8 cellular contexts compared by ENCODE assay signal in genomic region chr1:246724001-246724724, GRCh38. TPM values are rescaled to one million over a fixed set of nuclear protein-coding genes. Genes with fewer than 3 reads are reported as not detected.
DNase-seq lines count a peak whose midpoint lies in the region; ATAC-seq and TF ChIP-seq lines count a peak whose summit lies in the region.

SCCPDH (plus strand) TSS chr1:246724409; CDS start chr1:246724423, 14 bp downstream.

- H3K79me1 ChIP-seq in neuronal stem cell (ENCODE audit: low read depth, low read length) = peaks cover 7% of the 10 kb centered on the region

- DNase-seq in ELR (ENCODE audit: low read depth) (peak; percentile 78), GM23338 (ENCODE audit: low spot score) (peak; percentile 78), LHCN-M2 (ENCODE audit: low read depth) (peak; percentile 69), SIG-M5 treated with dmso at 0.1 percent for 504 hours (lab: John Stamatoyannopoulos, UW; ENCODE audit: unreplicated experiment) (peak; percentile 73), activated gamma-delta T cell treated with Interleukin-2 at 50 U/mL for 16 hours (peak; percentile 66), foreskin melanocyte (peak; percentile 26), neuronal stem cell (ENCODE audit: low spot score) (peak; percentile 67), substantia nigra (lab: John Stamatoyannopoulos, UW) (peak in 48 of 49 donors; percentile 5 to 87 (median 60))

- peaks cover 23% of the 10 kb centered on the region for H3K27me3 ChIP-seq in GM23338 (ENCODE audit: insufficient read depth)
- no peaks in the 10 kb centered on the region for H3K27me3 ChIP-seq in neuronal stem cell (ENCODE audit: control insufficient read depth in 3 of 3, insufficient read depth in 3 of 3, low read depth in 1 of 3, low read length in 3 of 3)

- peaks cover 29% of the 10 kb centered on the region for H3K36me3 Mint-ChIP-seq in GM23338 (ENCODE audit: low read depth)

- no peak within 1 kb of the TSS; the same call in 1 of the 2 replicates for H3K27ac Mint-ChIP-seq in GM23338

- peak within 1 kb of the TSS; percentile 95 for H3K4me2 ChIP-seq in GM23338
- peak within 1 kb of the TSS; percentile 84 for H3K4me2 ChIP-seq in neuronal stem cell (ENCODE audit: insufficient read depth, low read length, poor library complexity, severe bottlenecking)

- H3K27me3 Mint-ChIP-seq in GM23338 (ENCODE audit: insufficient read depth, low read depth, poor library complexity) = peaks cover 11% of the 10 kb centered on the region

- peaks cover 19% of the 10 kb centered on the region for H3K36me3 ChIP-seq in GM23338 (ENCODE audit: insufficient read depth)
- peaks cover 15 to 33% of the 10 kb centered on the region in 2 donors for H3K36me3 ChIP-seq in neuronal stem cell (replicated peaks in 1 of 2; ENCODE audit: control insufficient read depth in 2 of 2, insufficient read depth in 2 of 2, low read length in 2 of 2)

- H2BK120ac ChIP-seq in neuronal stem cell (ENCODE audit: low read depth, low read length) = peak within 1 kb of the TSS; percentile 99

- H3K4me3 Mint-ChIP-seq in GM23338 = peak within 1 kb of the TSS; percentile 88

- peak within 1 kb of the TSS; percentile 72 for H4K91ac ChIP-seq in neuronal stem cell (ENCODE audit: low read depth, low read length, poor library complexity)

- H3K18ac ChIP-seq in neuronal stem cell (ENCODE audit: low read length) = peak within 1 kb of the TSS; percentile 99

- H3K27ac ChIP-seq in GM23338 (ENCODE audit: low read depth) (no peak within 1 kb of the TSS), neuronal stem cell (replicated peaks; ENCODE audit: low read length) (peak within 1 kb of the TSS; percentile 46), substantia nigra (ENCODE audit: low read depth, low read length, poor library complexity, severe bottlenecking) (peak within 1 kb of the TSS; percentile 77)

- ATAC-seq in GM23338 = peak; percentile 93

- no peak within 1 kb of the TSS for H2AK5ac ChIP-seq in neuronal stem cell (ENCODE audit: low read depth, low read length)

- H3K4ac ChIP-seq in neuronal stem cell (ENCODE audit: low read length) = peak within 1 kb of the TSS; percentile 89

- no CpG with 5 or more reads among the region's 89 CpGs for WGBS in neuronal stem cell (ENCODE audit: extremely low coverage in 2 of 2, insufficient read length in 2 of 2, insufficient replicate concordance in 1 of 2), 2 donors

- no peak for TF ChIP-seq CTCF in GM23338 (conservative IDR thresholded peaks at IDR 0.05; ENCODE audit: low read depth in 2 of 2)

- H3K9me3 Mint-ChIP-seq in GM23338 = peaks cover 34% of the 10 kb centered on the region

- no peaks in the 10 kb centered on the region for H3K4me1 Mint-ChIP-seq in GM23338

- no peaks in the 10 kb centered on the region for H3K9me2 ChIP-seq in GM23338 (ENCODE audit: insufficient read depth)

- peak within 1 kb of the TSS; percentile 82 for H4K8ac ChIP-seq in neuronal stem cell (ENCODE audit: low read depth, low read length)

- peak within 1 kb of the TSS; percentile 87 for H2BK5ac ChIP-seq in neuronal stem cell (ENCODE audit: low read length)

- H3K4me1 ChIP-seq in GM23338 (ENCODE audit: insufficient read depth) (peaks cover 4% of the 10 kb centered on the region; the same call in 1 of the 2 replicates), neuronal stem cell (ENCODE audit: control insufficient read depth in 2 of 2, insufficient read depth in 1 of 2, low read depth in 1 of 2, low read length in 2 of 2) (peaks cover 0 to 2% of the 10 kb centered on the region in 2 donors)

- H3K79me2 ChIP-seq in GM23338 (replicated peaks; ENCODE audit: insufficient read depth) = no peaks in the 10 kb centered on the region

- peak within 1 kb of the TSS; percentile 96 for H3K9ac ChIP-seq in neuronal stem cell (ENCODE audit: low read depth, low read length, poor library complexity)

- peak within 1 kb of the TSS; percentile 89 for H3K14ac ChIP-seq in neuronal stem cell (ENCODE audit: low read length)

- H3K4me3 ChIP-seq in GM23338 (peak within 1 kb of the TSS; percentile 82), neuronal stem cell (ENCODE audit: low read length in 2 of 2) (peak within 1 kb of the TSS; percentile 94 to 96)

- H2BK12ac ChIP-seq in neuronal stem cell (ENCODE audit: low read length) = no peak within 1 kb of the TSS

- H4K20me1 ChIP-seq in GM23338 (replicated peaks; ENCODE audit: insufficient read depth) = no peaks in the 10 kb centered on the region

- peaks cover 2 to 32% of the 10 kb centered on the region in 2 donors for H3K9me3 ChIP-seq in neuronal stem cell (replicated peaks in 1 of 2; ENCODE audit: control insufficient read depth in 2 of 2, insufficient read depth in 1 of 2, low read depth in 1 of 2, low read length in 2 of 2)

- H2AFZ ChIP-seq in GM23338 = peak within 1 kb of the TSS; percentile 100
- H2AFZ ChIP-seq in neuronal stem cell (ENCODE audit: low read length) = peak within 1 kb of the TSS; percentile 100

- peak within 1 kb of the TSS; percentile 97 for H3K23ac ChIP-seq in neuronal stem cell (ENCODE audit: low read depth, low read length, poor library complexity)

- H2BK15ac ChIP-seq in neuronal stem cell (ENCODE audit: low read length) = peak within 1 kb of the TSS; percentile 89

- H3F3A ChIP-seq in GM23338 (replicated peaks; ENCODE audit: low read depth) = 0 out of 2 replicates have a peak, but pooled peaks cover 2% of the 10 kb centered on the region

TF ChIP-seq in GM23338, 12 proteins besides CTCF, POLR2A, EP300 and RAD21 (continues in another document):
- TF ChIP-seq EZH2 (IDR thresholded peaks at IDR 0.05; ENCODE audit: low read depth, unreplicated experiment) (peak; percentile 29), ETS1 (IDR thresholded peaks at IDR 0.05) (no peak)

RNA-seq across cellular contexts. Expression of gene SCCPDH, which starts in this region (rescaled TPM):
- total RNA-seq in GM23338 (2014; rRNA removed; shearing (Covaris generic)) = 18.8 and 20.4 TPM in 2 replicates
- 13.6 and 14.4 TPM in 2 replicates for polyA plus RNA-seq in GM23338 (2016; fragmentation: Nextera tagmentation; extraction: Ambion mirVana)
- 61.3 and 67.6 TPM in 2 replicates for total RNA-seq in LHCN-M2 (2014; rRNA removed)
- 36.1 TPM for polyA plus RNA-seq in LHCN-M2 (2012)
- polyA plus RNA-seq in neuronal stem cell (2013, experiment 1 of 2) = 30.3 TPM
- polyA plus RNA-seq in neuronal stem cell (2013, experiment 2 of 2) = 30.5 TPM

Comparison
In these comparisons a context has a peak if more than half of its experiments do, and no peak if none do; other contexts are left out.
1. DNase-seq: peak in every context shown above with its lines; median percentile 78 in ELR; 78 in GM23338; 73 in SIG-M5 treated with dmso at 0.1 percent for 504 hours; 69 in LHCN-M2; 67 in neuronal stem cell; 66 in activated gamma-delta T cell treated with Interleukin-2 at 50 U/mL for 16 hours; 60 in substantia nigra; 26 in foreskin melanocyte.